Comparison of ENCODE assay signal across 20 cellular contexts in genomic region chr16:64132190-64132589, GRCh38.
DNase-seq lines count a peak whose midpoint lies in the region; ATAC-seq and TF ChIP-seq lines count a peak whose summit lies in the region.
"Had no signal": no experiment of that assay in that cellular context is flagged by ENCODE, and none has a peak within 500 bp of the region (broad histone marks: within the 10 kb centered on the region; RNA-seq: fewer than 3 reads in every experiment).

No MANE protein-coding gene starts in this region.

- H3K4me1 ChIP-seq in parathyroid adenoma (peaks cover 2% of the 10 kb centered on the region), osteoblast (ENCODE audit: insufficient read depth, low read length) (no peaks in the 10 kb centered on the region)

- no peak overlapping the region for H3K9ac ChIP-seq in parathyroid adenoma

- H3K9me3 Mint-ChIP-seq in HFFc6: no peaks in the 10 kb centered on the region
- peaks cover 0 to 8% (median 3%) of the 10 kb centered on the region in 5 experiments for H3K9me3 Mint-ChIP-seq in brain

- H3K27ac ChIP-seq in parathyroid adenoma (peak overlapping the region; percentile 39), osteoblast (ENCODE audit: low read depth, low read length) (no peak overlapping the region)
- H3K27ac ChIP-seq: 22Rv1, SK-N-MC had no signal

- H3K4me3 ChIP-seq in parathyroid adenoma (ENCODE audit: low read depth, low read length) (no peak overlapping the region), osteoblast (ENCODE audit: insufficient read depth, low read length) (no peak overlapping the region)
- H3K4me3 ChIP-seq: SK-N-MC had no signal

- ATAC-seq in GM19328 (IDR thresholded peaks at IDR 0.05; ENCODE audit: unreplicated experiment): no peak
- ATAC-seq: CD8-positive, alpha-beta T cell; PC-3 had no signal

- H3K79me2 ChIP-seq in parathyroid adenoma: no peaks in the 10 kb centered on the region
- H3K79me2 ChIP-seq in osteoblast (ENCODE audit: insufficient read depth, low read length): no peaks in the 10 kb centered on the region

- H3K27ac Mint-ChIP-seq in HFFc6 (no peak overlapping the region), brain (peak overlapping the region in 4 of 5 experiments; percentile 15 to 69 (median 41))
- H3K27ac Mint-ChIP-seq: CD8-positive, alpha-beta T cell; IgD-negative memory B cell had no signal

- H3K9me3 ChIP-seq in parathyroid adenoma (ENCODE audit: control insufficient read depth, low read length) (no peaks in the 10 kb centered on the region), osteoblast (ENCODE audit: low read depth, low read length) (no peaks in the 10 kb centered on the region)

- TF ChIP-seq CTCF in HFFc6 (IDR thresholded peaks at IDR 0.05) (peak; percentile 34), brain (conservative IDR thresholded peaks at IDR 0.05) (no peak), parathyroid adenoma (IDR thresholded peaks at IDR 0.05) (no peak), osteoblast (IDR thresholded peaks at IDR 0.05; ENCODE audit: extremely low read depth, low read depth, low read length) (no peak)

- H3K4me3 Mint-ChIP-seq in HFFc6 (no peak overlapping the region), brain (peak overlapping the region in 1 of 5 experiments; percentile 57)
- H3K4me3 Mint-ChIP-seq: CD8-positive, alpha-beta T cell; IgD-negative memory B cell had no signal

- H3K27me3 ChIP-seq in parathyroid adenoma (ENCODE audit: control insufficient read depth, insufficient read depth, low read length) (no peaks in the 10 kb centered on the region), osteoblast (ENCODE audit: insufficient read depth, low read length) (no peaks in the 10 kb centered on the region)

- H3K4me1 Mint-ChIP-seq in HFFc6 (ENCODE audit: low read depth): no peaks in the 10 kb centered on the region
- peaks cover 25% of the 10 kb centered on the region for H3K4me1 Mint-ChIP-seq in brain
- H3K4me1 Mint-ChIP-seq: IgD-negative memory B cell had no signal

- DNase-seq in DMS53 (lab: John Stamatoyannopoulos, UW): peak; percentile 13
- no peak for DNase-seq in DMS53 treated with DMSO at 0.1 percent for 48 hours (lab: John Stamatoyannopoulos, UW; ENCODE audit: unreplicated experiment)
- DNase-seq in HFFc6: no peak
- no peak for DNase-seq in osteoblast (ENCODE audit: insufficient read length, low spot score, missing footprints)
- no peak for DNase-seq in NCI-H187 (lab: John Stamatoyannopoulos, UW)
- DNase-seq: ACHN; CD8-positive, alpha-beta T cell; MV-4-11; NCI-H1694; NCI-H2081 treated with DMSO at 0.1 percent for 48 hours; NCI-H510A; NCI-H82; PC-3; SHP77 treated with DMSO at 0.1 percent for 48 hours had no signal

- H3K36me3 Mint-ChIP-seq in HFFc6 (ENCODE audit: low read depth) (no peaks in the 10 kb centered on the region), brain (no peaks in the 10 kb centered on the region)
- H3K36me3 Mint-ChIP-seq: CD8-positive, alpha-beta T cell; IgD-negative memory B cell had no signal

- H3K27me3 Mint-ChIP-seq in HFFc6 (ENCODE audit: insufficient read depth) (peaks cover 2% of the 10 kb centered on the region; the same call in 1 of the 2 replicates), brain (no peaks in the 10 kb centered on the region)
- H3K27me3 Mint-ChIP-seq: IgD-negative memory B cell had no signal

- H3K4me2 ChIP-seq in parathyroid adenoma (ENCODE audit: low read length): no peak overlapping the region
- no peak overlapping the region for H3K4me2 ChIP-seq in osteoblast (ENCODE audit: insufficient read depth, low read length)

- H4K20me1 ChIP-seq in osteoblast (ENCODE audit: insufficient read depth, low read length): no peaks in the 10 kb centered on the region

- H2AFZ ChIP-seq in parathyroid adenoma (peak overlapping the region; percentile 9), osteoblast (ENCODE audit: low read length) (no peak overlapping the region)

- H3K36me3 ChIP-seq in parathyroid adenoma (ENCODE audit: control insufficient read depth, insufficient read depth, low read length) (no peaks in the 10 kb centered on the region), osteoblast (ENCODE audit: insufficient read depth, low read length) (no peaks in the 10 kb centered on the region)
